Comparison of ENCODE assay signal across 8 cellular contexts in the genomic region with DNA sequence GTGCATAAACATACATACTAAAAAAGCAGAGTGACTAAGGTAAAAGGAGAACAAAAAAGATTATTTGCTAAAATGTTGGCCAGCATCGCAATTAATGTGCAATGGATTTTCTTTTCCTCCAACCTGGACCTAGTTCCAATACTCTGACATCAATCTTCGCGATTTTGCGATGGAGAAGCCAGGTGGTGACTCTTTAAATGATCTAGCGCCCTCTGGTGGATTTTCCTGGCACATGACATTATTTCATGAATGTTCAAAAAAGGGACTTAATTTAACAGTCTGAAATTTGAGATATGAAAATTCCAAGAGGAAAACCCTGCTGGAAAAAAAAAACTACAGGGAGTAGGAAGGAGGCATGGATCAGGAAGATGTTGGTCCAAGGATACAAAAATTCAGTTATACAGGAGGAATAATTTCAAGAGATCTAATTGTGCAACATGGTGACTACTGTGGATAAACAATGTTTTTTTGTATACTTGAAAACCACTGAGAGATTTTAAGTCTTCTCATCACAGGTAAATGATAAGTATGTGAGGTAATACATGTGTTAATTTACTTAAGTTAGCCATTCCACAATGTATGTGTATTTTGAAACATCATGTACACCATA. TPM values are rescaled to one million over a fixed set of nuclear protein-coding genes. Genes with fewer than 3 reads are reported as not detected.
DNase-seq lines count a peak whose midpoint lies in the region; ATAC-seq and TF ChIP-seq lines count a peak whose summit lies in the region.

No MANE protein-coding gene starts in this region.

- peak in 7 of 10 experiments; percentile 2 to 23 (median 16) for DNase-seq in CD4-positive, alpha-beta T cell
- peak; percentile 48 to 78 for DNase-seq in HAP-1 (ENCODE audit: low spot score in 2 of 2)
- DNase-seq in NCI-H446 treated with DMSO at 0.1 percent for 48 hours (lab: John Stamatoyannopoulos, UW) = peak; percentile 24
- peak; percentile 32 to 53 for DNase-seq in activated CD4-positive, alpha-beta T cell treated with anti-CD3 and anti-CD28 coated beads, Interleukin-2, amount 50 U/mL, for 48 hours
- peak; percentile 79 for DNase-seq in epithelial cell of esophagus (ENCODE audit: low read depth)
- DNase-seq in naive thymus-derived CD4-positive, alpha-beta T cell = peak in 8 of 9 donors; percentile 3 to 45 (median 28)
- DNase-seq in upper lobe of right lung = no peak

- H3K9me3 ChIP-seq in CD4-positive, alpha-beta T cell (ENCODE audit: control insufficient read depth, low read length) = no peaks in the 10 kb centered on the region
- H3K9me3 ChIP-seq in HAP-1 (no peaks in the 10 kb centered on the region), upper lobe of right lung (no peaks in the 10 kb centered on the region)
- H3K9me3 ChIP-seq in naive thymus-derived CD4-positive, alpha-beta T cell (ENCODE audit: control insufficient read depth in 2 of 3, low read length in 3 of 3) = no peaks in the 10 kb centered on the region

- CTCF ChIA-PET in CD4-positive, alpha-beta T cell (lab: Charles Lee) = no interaction called here
- CTCF ChIA-PET in naive thymus-derived CD4-positive, alpha-beta T cell (lab: Charles Lee) = interaction anchor here (0.9 to 1.6 kb wide), 2 partner anchors 474 to 476 kb away, joined by 3 to 4 read pairs; no protein-coding TSS in a partner anchor

- no peak overlapping the region for H3K27ac ChIP-seq in CD4-positive, alpha-beta T cell (ENCODE audit: low read depth, low read length)
- H3K27ac ChIP-seq in naive thymus-derived CD4-positive, alpha-beta T cell (ENCODE audit: low read depth, low read length) = no peak overlapping the region
- H3K27ac ChIP-seq in upper lobe of right lung = no peak overlapping the region

- no peak overlapping the region for H3K4me3 Mint-ChIP-seq in CD4-positive, alpha-beta T cell
- no peak overlapping the region for H3K4me3 Mint-ChIP-seq in naive thymus-derived CD4-positive, alpha-beta T cell

- ATAC-seq in CD4-positive, alpha-beta T cell (ENCODE audit: poor library complexity) = no peak
- ATAC-seq in naive thymus-derived CD4-positive, alpha-beta T cell = no peak
- peak; percentile 53 for ATAC-seq in upper lobe of right lung
- no peak for ATAC-seq in GM19463 (IDR thresholded peaks at IDR 0.05; ENCODE audit: unreplicated experiment)

- in situ Hi-C loops in HAP-1 (cut with MboI; ENCODE audit: low sequenced_read_pairs) = loop anchor here (5.0 kb wide), 2 partner anchors 250 to 465 kb away; no protein-coding TSS in a partner anchor

- peaks cover 62% of the 10 kb centered on the region for H3K27me3 Mint-ChIP-seq in CD4-positive, alpha-beta T cell
- H3K27me3 Mint-ChIP-seq in naive thymus-derived CD4-positive, alpha-beta T cell = peaks cover 34 to 51% (median 45%) of the 10 kb centered on the region in 5 donors

- H3K36me3 ChIP-seq in HAP-1 (replicated peaks) = no peaks in the 10 kb centered on the region
- H3K36me3 ChIP-seq in naive thymus-derived CD4-positive, alpha-beta T cell (ENCODE audit: control insufficient read depth in 2 of 3, insufficient read depth in 3 of 3, low read length in 3 of 3) = no peaks in the 10 kb centered on the region
- H3K36me3 ChIP-seq in upper lobe of right lung = no peaks in the 10 kb centered on the region

- no peaks in the 10 kb centered on the region for H3K9me3 Mint-ChIP-seq in CD4-positive, alpha-beta T cell
- peaks cover 0 to 3% (median 0%) of the 10 kb centered on the region in 11 donors for H3K9me3 Mint-ChIP-seq in naive thymus-derived CD4-positive, alpha-beta T cell

- H3K4me3 ChIP-seq in HAP-1 (no peak overlapping the region), epithelial cell of esophagus (ENCODE audit: low read length) (no peak overlapping the region), upper lobe of right lung (no peak overlapping the region)
- H3K4me3 ChIP-seq in naive thymus-derived CD4-positive, alpha-beta T cell (ENCODE audit: low read length) = no peak overlapping the region

- H3K27ac Mint-ChIP-seq in CD4-positive, alpha-beta T cell = no peak overlapping the region
- no peak overlapping the region for H3K27ac Mint-ChIP-seq in naive thymus-derived CD4-positive, alpha-beta T cell

- H3K4me1 Mint-ChIP-seq in CD4-positive, alpha-beta T cell (ENCODE audit: low read depth) = no peaks in the 10 kb centered on the region
- H3K4me1 Mint-ChIP-seq in naive thymus-derived CD4-positive, alpha-beta T cell = peaks cover 0 to 17% (median 8%) of the 10 kb centered on the region in 7 donors

- peak; percentile 78 for TF ChIP-seq CTCF in CD4-positive, alpha-beta T cell (IDR thresholded peaks at IDR 0.05)
- TF ChIP-seq CTCF in epithelial cell of esophagus (IDR thresholded peaks at IDR 0.05; ENCODE audit: insufficient read depth, low read depth, low read length, missing control alignments) (peak; percentile 78), upper lobe of right lung (IDR thresholded peaks at IDR 0.05) (peak; percentile 86)

- no peaks in the 10 kb centered on the region for H3K36me3 Mint-ChIP-seq in CD4-positive, alpha-beta T cell (ENCODE audit: low read depth)
- H3K36me3 Mint-ChIP-seq in naive thymus-derived CD4-positive, alpha-beta T cell = no peaks in the 10 kb centered on the region

- H3K27me3 ChIP-seq in CD4-positive, alpha-beta T cell (ENCODE audit: control insufficient read depth, insufficient read depth, low read length) = peaks cover 36% of the 10 kb centered on the region
- H3K27me3 ChIP-seq in HAP-1 (ENCODE audit: low read depth) (peaks cover 34% of the 10 kb centered on the region), upper lobe of right lung (peaks cover 29% of the 10 kb centered on the region)
- peaks cover 0 to 5% of the 10 kb centered on the region in 2 donors for H3K27me3 ChIP-seq in naive thymus-derived CD4-positive, alpha-beta T cell (ENCODE audit: control insufficient read depth in 2 of 2, insufficient read depth in 2 of 2, low read length in 2 of 2)

- intact Hi-C loops in CD4-positive, alpha-beta T cell (cut with DNase I, micrococcal nuclease) = loop anchor here (1.0 to 2.0 kb wide), 2 partner anchors 468 to 477 kb away; no protein-coding TSS in a partner anchor
- intact Hi-C loops in naive thymus-derived CD4-positive, alpha-beta T cell (cut with micrococcal nuclease) = loop anchor here (1.0 to 5.0 kb wide), 4 partner anchors 250 to 477 kb away; no protein-coding TSS in a partner anchor
- intact Hi-C loops in upper lobe of right lung (cut with DNase I) = loop anchor here (10.0 kb wide), 1 partner anchor 247 kb away; no protein-coding TSS in a partner anchor

- POLR2A ChIA-PET in CD4-positive, alpha-beta T cell (lab: Charles Lee) = no interaction called here
- POLR2A ChIA-PET in naive thymus-derived CD4-positive, alpha-beta T cell (lab: Charles Lee) = no interaction called here

- H3K4me1 ChIP-seq in HAP-1 = no peaks in the 10 kb centered on the region
- H3K4me1 ChIP-seq in naive thymus-derived CD4-positive, alpha-beta T cell (ENCODE audit: control insufficient read depth in 2 of 2, insufficient read depth in 2 of 2, low read length in 2 of 2) = peaks cover 0 to 4% of the 10 kb centered on the region in 2 donors
- no peaks in the 10 kb centered on the region for H3K4me1 ChIP-seq in upper lobe of right lung

RNA-seq across cellular contexts. Expression of gene KCNMA1, which starts 4.3 kb away (rescaled TPM):
- total RNA-seq in CD4-positive, alpha-beta T cell = not detected
- total RNA-seq in naive thymus-derived CD4-positive, alpha-beta T cell = under 1 TPM in 1 of 5 experiments, not detected in 4; 0.42 TPM
- not detected for polyA plus RNA-seq in naive thymus-derived CD4-positive, alpha-beta T cell
- 26.3 TPM for total RNA-seq in upper lobe of right lung

Comparison
In these comparisons a context has a peak if more than half of its experiments do, and no peak if none do; other contexts are left out.
1. RNA of gene KCNMA1, which starts 4.3 kb away (total RNA-seq): 26.3 TPM in upper lobe of right lung (single experiment); 0.42 TPM in naive thymus-derived CD4-positive, alpha-beta T cell and not detected in CD4-positive, alpha-beta T cell; every median in the first group is over 10 times any median in the second.
2. Peak in every context shown above with its lines, with median percentiles within 50 percentile points of each other: CTCF ChIP-seq.